Comparison of ENCODE assay signal across 10 cellular contexts in genomic region chr1:58754683-58755467, GRCh38. TPM values are rescaled to one million over a fixed set of nuclear protein-coding genes. Genes with fewer than 3 reads are reported as not detected.
A peak's percentile ranks its signal among the peaks of the same experiment; 100 is the strongest.
DNase-seq lines count a peak whose midpoint lies in the region; ATAC-seq, FAIRE-seq and TF ChIP-seq lines count a peak whose summit lies in the region.
"Had no signal": no experiment of that assay in that cellular context is flagged by ENCODE, and none has a peak within 500 bp of the region (broad histone marks: within the 10 kb centered on the region; RNA-seq: fewer than 3 reads in every experiment).

No MANE protein-coding gene starts in this region.

- whole genome bisulfite sequencing in K562 (ENCODE audit: insufficient coverage, low coverage, missing lambda C conversion rate) = 12% methylated on average over 7 of the region's 7 CpGs

- no peak for FAIRE-seq in K562 (lab: Jason Lieb, UNC)
- FAIRE-seq: colon had no signal

- no TSS peak for BruUV-seq in K562 (replicated peaks; lab: Mats Ljungman, UMichigan)

- ATAC-seq in CD8-positive, alpha-beta T cell = peak; percentile 51
- peak; percentile 68 for ATAC-seq in K562
- peak; percentile 66 to 77 for ATAC-seq in natural killer cell treated with Interleukin-12 subunit alpha and Interleukin-12 subunit beta and Interleukin-15 and Interleukin-18, amount 100 ng/mL, for 72 hours

- H3K4me1 ChIP-seq in CD8-positive, alpha-beta T cell (ENCODE audit: insufficient read depth, low read length) = peaks cover 37% of the 10 kb centered on the region
- H3K4me1 ChIP-seq in Loucy (ENCODE audit: insufficient read depth, low read length, poor library complexity, severe bottlenecking) = peaks cover 82% of the 10 kb centered on the region
- peaks cover 10 to 26% of the 10 kb centered on the region in 2 experiments for H3K4me1 ChIP-seq in K562 (replicated peaks in 1 of 2; ENCODE audit: control insufficient read depth in 2 of 2, insufficient read depth in 2 of 2, low read length in 2 of 2)

- no peaks in the 10 kb centered on the region for H4K20me1 ChIP-seq in Loucy (ENCODE audit: insufficient read depth, low read length, poor library complexity, severe bottlenecking)
- no peaks in the 10 kb centered on the region for H4K20me1 ChIP-seq in K562 (replicated peaks; ENCODE audit: control insufficient read depth, insufficient read depth, low read length)

- TF ChIP-seq RAD21 in K562 (CRISPR knock-in tag; conservative IDR thresholded peaks at IDR 0.05 in 1 of 2, IDR thresholded peaks at IDR 0.05 in 1 of 2) = no peak

- no peak for TF ChIP-seq POLR2A in K562 (conservative IDR thresholded peaks at IDR 0.05)

- DNase-seq in CD8-positive, alpha-beta T cell = peak in 3 of 7 experiments; percentile 8 to 52 (median 16)
- peak; percentile 24 to 64 (median 40) for DNase-seq in K562 (ENCODE audit: extremely low read depth in 1 of 4, low spot score in 3 of 4)
- DNase-seq in natural killer cell treated with Interleukin-12 subunit alpha and Interleukin-12 subunit beta and Interleukin-15 and Interleukin-18, amount 100 ng/mL, for 72 hours (ENCODE audit: low spot score) = peak; percentile 70
- DNase-seq in pons (ENCODE audit: low spot score) = no peak
- no peak for DNase-seq in NCI-H82 treated with DMSO at 0.1 percent for 48 hours (lab: John Stamatoyannopoulos, UW; ENCODE audit: unreplicated experiment)
- DNase-seq in COLO668 (lab: John Stamatoyannopoulos, UW; ENCODE audit: unreplicated experiment) = no peak
- no peak for DNase-seq in MG63
- DNase-seq: midbrain had no signal

- no peaks in the 10 kb centered on the region for H3K36me3 ChIP-seq in CD8-positive, alpha-beta T cell (ENCODE audit: insufficient read depth, low read length)
- no peaks in the 10 kb centered on the region for H3K36me3 ChIP-seq in Loucy (ENCODE audit: insufficient read depth, low read length)
- H3K36me3 ChIP-seq in K562 (ENCODE audit: control insufficient read depth, insufficient read depth, low read length) = no peaks in the 10 kb centered on the region
- no peaks in the 10 kb centered on the region for H3K36me3 ChIP-seq in MG63

- H3K9me1 ChIP-seq in K562 (ENCODE audit: control insufficient read depth, insufficient read depth, low read length) = peaks cover 7% of the 10 kb centered on the region

- intact Hi-C loops in CD8-positive, alpha-beta T cell (cut with DNase I, micrococcal nuclease) = no loop called here
- intact Hi-C loops in K562 (cut with micrococcal nuclease) = no loop called here

- H2AFZ ChIP-seq in Loucy (ENCODE audit: low read length) = 0 out of 2 replicates have a peak overlapping the region, but pooled peaks have one; percentile 0
- H2AFZ ChIP-seq in K562 (ENCODE audit: low read depth, low read length) = peak overlapping the region; percentile 85

- POLR2A ChIA-PET in CD8-positive, alpha-beta T cell (lab: Charles Lee) = interaction anchor here (1.0 to 3.2 kb wide), 3 partner anchors 29 to 948 kb away, joined by 3 to 13 read pairs (median 6); partner anchors contain the start of gene JUN
- POLR2A ChIA-PET in K562 (lab: Yijun Ruan, JAX) = interaction anchor here (0.7 to 1.1 kb wide), 4 partner anchors 26 to 43 kb away, joined by 3 to 5 read pairs (median 3); partner anchors contain the start of gene JUN

- H3K9ac ChIP-seq in Loucy (ENCODE audit: low read depth, low read length, poor library complexity, severe bottlenecking) = peak overlapping the region; percentile 83
- H3K9ac ChIP-seq in K562 (ENCODE audit: insufficient read depth in 1 of 2, low read depth in 2 of 2, low read length in 2 of 2) = peak overlapping the region in 1 of 2 experiments; percentile 53; a peak in 1 of 4 replicates

- H3K36me3 Mint-ChIP-seq in CD8-positive, alpha-beta T cell = no peaks in the 10 kb centered on the region
- no peaks in the 10 kb centered on the region for H3K36me3 Mint-ChIP-seq in natural killer cell treated with Interleukin-12 subunit alpha and Interleukin-12 subunit beta and Interleukin-15 and Interleukin-18, amount 100 ng/mL, for 72 hours

- H3K9me3 Mint-ChIP-seq in CD8-positive, alpha-beta T cell = no peaks in the 10 kb centered on the region
- H3K9me3 Mint-ChIP-seq in natural killer cell treated with Interleukin-12 subunit alpha and Interleukin-12 subunit beta and Interleukin-15 and Interleukin-18, amount 100 ng/mL, for 72 hours = no peaks in the 10 kb centered on the region

- TF ChIP-seq EP300 in K562 (IDR thresholded peaks at IDR 0.05; ENCODE audit: low read length) = peak; percentile 56

- H3K4me3 Mint-ChIP-seq in CD8-positive, alpha-beta T cell = peak overlapping the region; percentile 68
- peak overlapping the region; percentile 81 for H3K4me3 Mint-ChIP-seq in natural killer cell treated with Interleukin-12 subunit alpha and Interleukin-12 subunit beta and Interleukin-15 and Interleukin-18, amount 100 ng/mL, for 72 hours

- peak overlapping the region; percentile 81 for H3K27ac Mint-ChIP-seq in CD8-positive, alpha-beta T cell
- peak overlapping the region; percentile 85 to 92 for H3K27ac Mint-ChIP-seq in natural killer cell treated with Interleukin-12 subunit alpha and Interleukin-12 subunit beta and Interleukin-15 and Interleukin-18, amount 100 ng/mL, for 72 hours

- H3F3A ChIP-seq in Loucy (ENCODE audit: low read depth) = peaks cover 26% of the 10 kb centered on the region

- H3K79me2 ChIP-seq in Loucy (ENCODE audit: insufficient read depth, low read length) (no peaks in the 10 kb centered on the region), K562 (ENCODE audit: control insufficient read depth, insufficient read depth, low read length) (no peaks in the 10 kb centered on the region)

- H3K4me2 ChIP-seq in Loucy (ENCODE audit: low read depth, low read length, poor library complexity, severe bottlenecking) = peak overlapping the region; percentile 87
- peak overlapping the region; percentile 34 for H3K4me2 ChIP-seq in K562 (ENCODE audit: insufficient read depth, low read length)

- H3K27me3 Mint-ChIP-seq in CD8-positive, alpha-beta T cell (ENCODE audit: low read depth) = no peaks in the 10 kb centered on the region
- no peaks in the 10 kb centered on the region for H3K27me3 Mint-ChIP-seq in natural killer cell treated with Interleukin-12 subunit alpha and Interleukin-12 subunit beta and Interleukin-15 and Interleukin-18, amount 100 ng/mL, for 72 hours

- no peak for TF ChIP-seq CTCF in CD8-positive, alpha-beta T cell (IDR thresholded peaks at IDR 0.05)
- no peak for TF ChIP-seq CTCF in Loucy (conservative IDR thresholded peaks at IDR 0.05; ENCODE audit: low read length)
- no peak for TF ChIP-seq CTCF in K562 (IDR thresholded peaks at IDR 0.05 in 2 of 3, conservative IDR thresholded peaks at IDR 0.05 in 1 of 3; ENCODE audit: insufficient read depth in 2 of 3, low read depth in 1 of 3, low read length in 3 of 3)

- H3K27me3 ChIP-seq in CD8-positive, alpha-beta T cell (ENCODE audit: insufficient read depth, low read length) = no peaks in the 10 kb centered on the region
- H3K27me3 ChIP-seq in Loucy (ENCODE audit: insufficient read depth, low read length, poor library complexity, severe bottlenecking) (no peaks in the 10 kb centered on the region), K562 (ENCODE audit: control insufficient read depth in 2 of 2, insufficient read depth in 2 of 2, low read length in 2 of 2) (no peaks in the 10 kb centered on the region), MG63 (no peaks in the 10 kb centered on the region)

- H3K4me1 Mint-ChIP-seq in CD8-positive, alpha-beta T cell (ENCODE audit: low read depth) = peaks cover 38% of the 10 kb centered on the region
- peaks cover 70 to 78% of the 10 kb centered on the region in 2 donors for H3K4me1 Mint-ChIP-seq in natural killer cell treated with Interleukin-12 subunit alpha and Interleukin-12 subunit beta and Interleukin-15 and Interleukin-18, amount 100 ng/mL, for 72 hours (ENCODE audit: low read depth in 2 of 2)

- no peak overlapping the region for H3K4me3 ChIP-seq in CD8-positive, alpha-beta T cell (ENCODE audit: low read depth, low read length)
- H3K4me3 ChIP-seq in Loucy (ENCODE audit: low read length, poor library complexity, severe bottlenecking) (peak overlapping the region; percentile 68), K562 (no peak overlapping the region), MG63 (no peak overlapping the region)

- no peaks in the 10 kb centered on the region for H3K9me2 ChIP-seq in Loucy (replicated peaks; ENCODE audit: low read depth, low read length)

- in situ Hi-C loops in K562 (cut with MboI) = no loop called here

- H3K27ac ChIP-seq in CD8-positive, alpha-beta T cell (ENCODE audit: low read depth, low read length) = no peak overlapping the region
- H3K27ac ChIP-seq in K562 (ENCODE audit: extremely low read depth, low read depth, low read length) = peak overlapping the region; percentile 43; the same call in 2 of the 3 replicates

- no peaks in the 10 kb centered on the region for H3K9me3 ChIP-seq in CD8-positive, alpha-beta T cell (ENCODE audit: low read length)
- H3K9me3 ChIP-seq in Loucy (ENCODE audit: insufficient read depth, low read depth, low read length) = no peaks in the 10 kb centered on the region
- no peaks in the 10 kb centered on the region for H3K9me3 ChIP-seq in K562 (replicated peaks; ENCODE audit: control insufficient read depth, insufficient read depth, low read depth, low read length)
- no peaks in the 10 kb centered on the region for H3K9me3 ChIP-seq in MG63

- CTCF ChIA-PET in CD8-positive, alpha-beta T cell (lab: Charles Lee) = interaction anchor here (0.6 to 1.5 kb wide), 3 partner anchors 12 to 944 kb away, joined by 3 to 7 read pairs (median 4); no protein-coding TSS in a partner anchor
- CTCF ChIA-PET in K562 (lab: Yijun Ruan, JAX; ENCODE audit: low intra/inter-chr PET ratio) = no interaction called here

RNA-seq across cellular contexts. Expression of gene JUN, which starts 29.0 kb away (rescaled TPM):
- total RNA-seq in CD8-positive, alpha-beta T cell = 100 to 1,000 TPM; 595 to 598 TPM
- 8.9 and 23.5 TPM in 2 replicates for total RNA-seq in K562 (2011; cell fraction: chromatin; rRNA removed; ENCODE audit: low replicate concordance)
- 30.7 and 36.9 TPM in 2 replicates for total RNA-seq in K562 (2011; cell fraction: nucleolus; rRNA removed)
- 14.8 and 18.0 TPM in 2 replicates for total RNA-seq in K562 (2011; cell fraction: nucleoplasm; rRNA removed)
- 23.4 and 24.4 TPM in 2 replicates for total RNA-seq in K562 (2014; rRNA removed)
- total RNA-seq in K562 (2014; rRNA removed; fragmentation: Illumina TruSeq; extraction: Trizol) = 3.4 and 3.8 TPM in 2 replicates
- 3.6 and 4.0 TPM in 2 replicates for total RNA-seq in K562 (2015; rRNA removed; fragmentation: Illumina TruSeq; extraction: Trizol)
- total RNA-seq in K562 (2021) = 19.7 and 24.0 TPM in 2 replicates
- 4.0 and 9.1 TPM in 2 replicates for polyA plus RNA-seq in K562 (2011; rRNA removed)
- 8.2 and 13.9 TPM in 2 replicates for polyA plus RNA-seq in K562 (2011; cell fraction: cytosol; rRNA removed)
- polyA plus RNA-seq in K562 (2011; cell fraction: nucleus; rRNA removed) = 10.6 and 11.1 TPM in 2 replicates
- polyA plus RNA-seq in K562 (2012) = 14.2 and 22.4 TPM in 2 replicates
- 5.9 and 7.6 TPM in 2 replicates for polyA plus RNA-seq in K562 (2014; fragmentation: Illumina TruSeq; extraction: Trizol)
- under 1 TPM; 0.32 TPM for polyA plus RNA-seq in K562 (2014; fragmentation: Nextera tagmentation; extraction: Ambion mirVana)
- polyA plus RNA-seq in K562 (2014; rRNA removed) = 16.4 and 20.1 TPM in 2 replicates
- 4.5 and 6.3 TPM in 2 replicates for polyA minus RNA-seq in K562 (2011; rRNA and poly(A)+ RNA removed)
- 9.5 and 12.7 TPM in 2 replicates for polyA minus RNA-seq in K562 (2011; cell fraction: cytosol; rRNA and poly(A)+ RNA removed)
- 19.7 and 31.5 TPM in 2 replicates for polyA minus RNA-seq in K562 (2011; cell fraction: nucleus; rRNA and poly(A)+ RNA removed)
- 10 to 100 TPM; 62.2 to 90.1 TPM for total RNA-seq in natural killer cell treated with Interleukin-12 subunit alpha and Interleukin-12 subunit beta and Interleukin-15 and Interleukin-18, amount 100 ng/mL, for 72 hours
- 104 and 126 TPM in 2 replicates for total RNA-seq in MG63 (2014; rRNA removed; shearing (Covaris generic); ENCODE audit: low replicate concordance)

RNA-seq across cellular contexts. Expression of gene MYSM1, which starts 55.0 kb away (rescaled TPM):
- total RNA-seq in CD8-positive, alpha-beta T cell = 10 to 100 TPM; 63.9 to 64.5 TPM
- total RNA-seq in K562 (2011; cell fraction: chromatin; rRNA removed; ENCODE audit: low replicate concordance) = 41.2 and 212 TPM in 2 replicates
- 19.0 and 31.5 TPM in 2 replicates for total RNA-seq in K562 (2011; cell fraction: nucleolus; rRNA removed)
- 78.8 and 129 TPM in 2 replicates for total RNA-seq in K562 (2011; cell fraction: nucleoplasm; rRNA removed)
- total RNA-seq in K562 (2014; rRNA removed) = 14.8 and 15.3 TPM in 2 replicates
- total RNA-seq in K562 (2014; rRNA removed; fragmentation: Illumina TruSeq; extraction: Trizol) = 34.1 and 35.0 TPM in 2 replicates
- 27.6 and 32.3 TPM in 2 replicates for total RNA-seq in K562 (2015; rRNA removed; fragmentation: Illumina TruSeq; extraction: Trizol)
- total RNA-seq in K562 (2021) = 30.1 and 34.0 TPM in 2 replicates
- polyA plus RNA-seq in K562 (2011; rRNA removed) = 50.9 and 52.8 TPM in 2 replicates
- 5.8 and 15.6 TPM in 2 replicates for polyA plus RNA-seq in K562 (2011; cell fraction: cytosol; rRNA removed)
- 93.1 and 132 TPM in 2 replicates for polyA plus RNA-seq in K562 (2011; cell fraction: nucleus; rRNA removed)
- 16.3 and 19.2 TPM in 2 replicates for polyA plus RNA-seq in K562 (2012)
- polyA plus RNA-seq in K562 (2014; fragmentation: Illumina TruSeq; extraction: Trizol) = 21.5 and 30.7 TPM in 2 replicates
- 10 to 100 TPM; 12.9 to 16.1 TPM for polyA plus RNA-seq in K562 (2014; fragmentation: Nextera tagmentation; extraction: Ambion mirVana)
- polyA plus RNA-seq in K562 (2014; rRNA removed) = 27.3 and 32.5 TPM in 2 replicates
- polyA minus RNA-seq in K562 (2011; rRNA and poly(A)+ RNA removed) = 61.9 and 82.4 TPM in 2 replicates
- polyA minus RNA-seq in K562 (2011; cell fraction: cytosol; rRNA and poly(A)+ RNA removed) = 12.4 and 14.9 TPM in 2 replicates
- 74.5 and 153 TPM in 2 replicates for polyA minus RNA-seq in K562 (2011; cell fraction: nucleus; rRNA and poly(A)+ RNA removed)
- total RNA-seq in natural killer cell treated with Interleukin-12 subunit alpha and Interleukin-12 subunit beta and Interleukin-15 and Interleukin-18, amount 100 ng/mL, for 72 hours = 10 to 100 TPM; 42.1 to 58.4 TPM
- 3.3 and 12.3 TPM in 2 replicates for total RNA-seq in MG63 (2014; rRNA removed; shearing (Covaris generic); ENCODE audit: low replicate concordance)

Comparison
In these comparisons a context has a peak if more than half of its experiments do, and no peak if none do; other contexts are left out.
1. DNase-seq: peak in K562 (4 of 4) and natural killer cell treated with Interleukin-12 subunit alpha and Interleukin-12 subunit beta and Interleukin-15 and Interleukin-18, amount 100 ng/mL, for 72 hours (single experiment); none in pons (single experiment), NCI-H82 treated with DMSO at 0.1 percent for 48 hours (single experiment), COLO668 (single experiment) and MG63 (single experiment).
2. Peak in every context shown above with its lines, with median percentiles within 50 percentile points of each other: ATAC-seq.